8 cellular contexts compared by ENCODE assay signal in genomic region chr5:91383027-91383955, GRCh38. TPM values are rescaled to one million over a fixed set of nuclear protein-coding genes. Genes with fewer than 3 reads are reported as not detected.
DNase-seq lines count a peak whose midpoint lies in the region; ATAC-seq and TF ChIP-seq lines count a peak whose summit lies in the region.

A gene with protein sequence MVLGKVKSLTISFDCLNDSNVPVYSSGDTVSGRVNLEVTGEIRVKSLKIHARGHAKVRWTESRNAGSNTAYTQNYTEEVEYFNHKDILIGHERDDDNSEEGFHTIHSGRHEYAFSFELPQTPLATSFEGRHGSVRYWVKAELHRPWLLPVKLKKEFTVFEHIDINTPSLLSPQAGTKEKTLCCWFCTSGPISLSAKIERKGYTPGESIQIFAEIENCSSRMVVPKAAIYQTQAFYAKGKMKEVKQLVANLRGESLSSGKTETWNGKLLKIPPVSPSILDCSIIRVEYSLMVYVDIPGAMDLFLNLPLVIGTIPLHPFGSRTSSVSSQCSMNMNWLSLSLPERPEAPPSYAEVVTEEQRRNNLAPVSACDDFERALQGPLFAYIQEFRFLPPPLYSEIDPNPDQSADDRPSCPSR (minus strand): TSS chr5:91383317. CDS start chr5:91383092, 225 bp downstream.

- H3K27ac ChIP-seq in aorta (ENCODE audit: low read depth in 1 of 2, low read length in 2 of 2), result peak within 1 kb of the TSS; percentile 78 to 93

- no peaks in the 10 kb centered on the region for H3K9me3 ChIP-seq in aorta (ENCODE audit: control insufficient read depth, low read length)

- TF ChIP-seq CTCF in astrocyte of the cerebellum (IDR thresholded peaks at IDR 0.05; ENCODE audit: low read depth, low read length, missing control alignments), result no peak

- DNase-seq in NCI-H2029 treated with DMSO at 0.1 percent for 48 hours (lab: John Stamatoyannopoulos, UW), result peak; percentile 95
- DNase-seq in T-helper 9 cell, result peak; percentile 95
- peak; percentile 89 for DNase-seq in astrocyte of the cerebellum (ENCODE audit: low read depth)
- DNase-seq in hepatic stellate cell (ENCODE audit: low spot score), result peak; percentile 84
- peak; percentile 89 for DNase-seq in renal cortical epithelial cell (ENCODE audit: low read depth)
- DNase-seq in aorta, result peak; percentile 97 to 99

- no peaks in the 10 kb centered on the region for H3K36me3 ChIP-seq in aorta (ENCODE audit: control insufficient read depth in 1 of 2, insufficient read depth in 2 of 2, low read length in 1 of 2)

- no peaks in the 10 kb centered on the region for H3K27me3 ChIP-seq in aorta (ENCODE audit: control insufficient read depth in 1 of 2, insufficient read depth in 2 of 2, low read length in 1 of 2)

- H3K4me1 ChIP-seq in aorta (ENCODE audit: control insufficient read depth in 1 of 2, insufficient read depth in 2 of 2, low read length in 2 of 2), result no peaks in the 10 kb centered on the region

- H3K4me3 ChIP-seq in astrocyte of the cerebellum (ENCODE audit: low read depth, low read length) (peak within 1 kb of the TSS; percentile 93), aorta (ENCODE audit: low read length in 2 of 2) (peak within 1 kb of the TSS; percentile 91 to 94)

- in situ Hi-C loops in astrocyte of the cerebellum (cut with HindIII; ENCODE audit: low sequenced_read_pairs), result loop anchor here (5.0 to 25.0 kb wide), 2 partner anchors 286 to 521 kb away; no protein-coding TSS in a partner anchor

- intact Hi-C loops in aorta (cut with DNase I), result loop anchor here (1.0 to 10.0 kb wide), 7 partner anchors 101 to 518 kb away; no protein-coding TSS in a partner anchor

- peak; percentile 47 for ATAC-seq in GM18508 (IDR thresholded peaks at IDR 0.05; ENCODE audit: insufficient read depth, unreplicated experiment)
- ATAC-seq in HG02973 (IDR thresholded peaks at IDR 0.05; ENCODE audit: unreplicated experiment), result peak; percentile 48
- peak; percentile 87 for ATAC-seq in aorta (ENCODE audit: low FRiP score)

- WGBS in aorta, 2 donors, result 0% methylated on average over 49 of the region's 49 CpGs

RNA-seq across cellular contexts. Expression of the gene that starts here (rescaled TPM):
- total RNA-seq in renal cortical epithelial cell (93.9 and 147 TPM in 2 replicates), aorta (10 to 100 TPM; 45.6 to 72.2 TPM)
- polyA plus RNA-seq in aorta, result 10 to 100 TPM; 11.4 to 13.0 TPM

Comparison
In these comparisons a context has a peak if more than half of its experiments do, and no peak if none do; other contexts are left out.
1. Peak in every context shown above with its lines: DNase-seq, ATAC-seq, H3K4me3 ChIP-seq and H3K27ac ChIP-seq.